ENCODE assay signal across 8 cellular contexts in genomic region chr6:71349395-71349794, GRCh38.
A peak's percentile ranks its signal among the peaks of the same experiment; 100 is the strongest.
DNase-seq lines count a peak whose midpoint lies in the region; FAIRE-seq and TF ChIP-seq lines count a peak whose summit lies in the region.

No MANE protein-coding gene starts in this region.

- intact Hi-C loops in CD4-positive, alpha-beta memory T cell (cut with micrococcal nuclease), result loop anchor here (1.0 to 2.0 kb wide), 2 partner anchors 61 to 159 kb away; partner anchors contain the start of gene OGFRL1

- no peaks in the 10 kb centered on the region for H3K36me3 ChIP-seq in CD4-positive, alpha-beta memory T cell (ENCODE audit: insufficient read depth, low read length)

- H3K4me1 Mint-ChIP-seq in CD4-positive, alpha-beta memory T cell, result peaks cover 0 to 2% (median 0%) of the 10 kb centered on the region in 4 donors

- H3K9me3 Mint-ChIP-seq in CD4-positive, alpha-beta memory T cell, result no peaks in the 10 kb centered on the region

- no peaks in the 10 kb centered on the region for H3K4me1 ChIP-seq in CD4-positive, alpha-beta memory T cell (ENCODE audit: insufficient read depth, low read length)

- no peak overlapping the region for H3K4me3 ChIP-seq in CD4-positive, alpha-beta memory T cell (ENCODE audit: low read length in 2 of 2)

- no peaks in the 10 kb centered on the region for H3K9me3 ChIP-seq in CD4-positive, alpha-beta memory T cell (ENCODE audit: control insufficient read depth in 1 of 2, low read length in 2 of 2)

- no peaks in the 10 kb centered on the region for H3K27me3 ChIP-seq in CD4-positive, alpha-beta memory T cell (ENCODE audit: insufficient read depth, low read length)

- no peak for TF ChIP-seq POLR2A in GM12892 (IDR thresholded peaks at IDR 0.05; ENCODE audit: low read depth, low read length)

- H3K27ac Mint-ChIP-seq in CD4-positive, alpha-beta memory T cell, result no peak overlapping the region

- H3K27me3 Mint-ChIP-seq in CD4-positive, alpha-beta memory T cell, result peaks cover 0 to 3% of the 10 kb centered on the region in 2 donors

- no peak overlapping the region for H3K4me3 Mint-ChIP-seq in CD4-positive, alpha-beta memory T cell

- POLR2A ChIA-PET in CD4-positive, alpha-beta memory T cell (lab: Charles Lee; ENCODE audit: partially characterized antibody), result no interaction called here

- no peak overlapping the region for H3K27ac ChIP-seq in CD4-positive, alpha-beta memory T cell (ENCODE audit: low read depth, low read length)

- peak in 4 of 5 donors; percentile 16 to 38 (median 26) for DNase-seq in CD4-positive, alpha-beta memory T cell
- DNase-seq in HT1080 (ENCODE audit: low read depth) (peak; percentile 39), SKM-1 (lab: John Stamatoyannopoulos, UW; ENCODE audit: unreplicated experiment) (peak; percentile 36), frontal cortex (ENCODE audit: low spot score in 2 of 2) (no peak), superior temporal gyrus (ENCODE audit: extremely low spot score) (peak; percentile 80), activated gamma-delta T cell treated with Interleukin-2 at 50 U/mL for 16 hours (no peak), GM12892 (ENCODE audit: insufficient read length) (no peak), NK-92 (lab: John Stamatoyannopoulos, UW; ENCODE audit: unreplicated experiment) (no peak)

- FAIRE-seq in frontal cortex (lab: Jason Lieb, UNC) (peak; percentile 94), GM12892 (lab: Jason Lieb, UNC) (no peak)

- CTCF ChIA-PET in CD4-positive, alpha-beta memory T cell (lab: Charles Lee; ENCODE audit: partially characterized antibody), result interaction anchor here (2.9 kb wide), 1 partner anchor 157 kb away, joined by 57 read pairs; no protein-coding TSS in a partner anchor

- no peaks in the 10 kb centered on the region for H3K36me3 Mint-ChIP-seq in CD4-positive, alpha-beta memory T cell

Comparison
In these comparisons a context has a peak if more than half of its experiments do, and no peak if none do; other contexts are left out.
1. DNase-seq: peak in CD4-positive, alpha-beta memory T cell (4 of 5), HT1080 (single experiment), SKM-1 (single experiment) and superior temporal gyrus (single experiment); none in frontal cortex (0 of 2), activated gamma-delta T cell treated with Interleukin-2 at 50 U/mL for 16 hours (single experiment), GM12892 (single experiment) and NK-92 (single experiment).